In the genomic region with DNA sequence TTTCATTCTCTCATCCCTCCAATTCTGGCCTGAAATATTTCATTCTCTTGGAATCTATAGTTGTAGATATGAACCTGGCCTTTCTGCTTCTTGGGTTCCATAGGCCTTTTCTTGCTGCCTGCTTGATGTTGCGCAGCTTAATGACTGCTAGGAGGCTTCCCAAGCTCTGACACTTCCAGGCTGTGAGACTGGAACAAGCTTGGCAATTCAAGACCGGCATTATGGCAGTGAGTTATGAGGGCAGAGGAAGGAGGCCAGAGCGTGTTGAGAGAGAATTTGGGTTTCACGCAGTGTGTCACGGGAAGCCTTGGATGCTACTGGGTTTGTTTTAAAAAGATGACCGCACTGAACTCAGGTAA, we compare ENCODE assay signal across 9 cellular contexts. TPM values are rescaled to one million over a fixed set of nuclear protein-coding genes. Genes with fewer than 3 reads are reported as not detected.
DNase-seq lines count a peak whose midpoint lies in the region; ATAC-seq, FAIRE-seq and TF ChIP-seq lines count a peak whose summit lies in the region.
"Had no signal": no experiment of that assay in that cellular context is flagged by ENCODE, and none has a peak within 500 bp of the region (broad histone marks: within the 10 kb centered on the region; RNA-seq: fewer than 3 reads in every experiment).

No MANE protein-coding gene starts in this region.

- peaks cover 49% of the 10 kb centered on the region for H3K4me1 Mint-ChIP-seq in Calu3 (ENCODE audit: low read depth, unreplicated experiment)

- H2AFZ ChIP-seq in parathyroid adenoma = peak overlapping the region; percentile 28

- no peak for TF ChIP-seq CTCF in Calu3 (IDR thresholded peaks at IDR 0.05; ENCODE audit: unreplicated experiment)
- TF ChIP-seq CTCF in RWPE1 (conservative IDR thresholded peaks at IDR 0.05; ENCODE audit: low read depth) = no peak
- no peak for TF ChIP-seq CTCF in parathyroid adenoma (IDR thresholded peaks at IDR 0.05)
- no peak for TF ChIP-seq CTCF in mucosa of descending colon (IDR thresholded peaks at IDR 0.05)

- no TSS peak for BruUV-seq in Calu3 (replicated peaks; lab: Mats Ljungman, UMichigan)

- CTCF ChIA-PET in Calu3 (lab: Charles Lee) = interaction anchor here (0.6 to 1.1 kb wide), 2 partner anchors 22 to 28 kb away, joined by 5 to 8 read pairs; partner anchors contain the start of gene TPD52L2
- CTCF ChIA-PET in RWPE1 (lab: Yijun Ruan, JAX) = interaction anchor here (1.0 to 1.3 kb wide), 2 partner anchors 80 to 144 kb away, joined by 3 to 6 read pairs; no protein-coding TSS in a partner anchor

- H3K27ac Mint-ChIP-seq in Calu3 (ENCODE audit: unreplicated experiment) = peak overlapping the region; percentile 60

- H3K27me3 Mint-ChIP-seq in Calu3 (ENCODE audit: unreplicated experiment) = no peaks in the 10 kb centered on the region

- peak overlapping the region; percentile 90 for H3K27ac ChIP-seq in RWPE1
- H3K27ac ChIP-seq in epithelial cell of prostate = peak overlapping the region; percentile 96
- H3K27ac ChIP-seq in parathyroid adenoma = peak overlapping the region; percentile 58

- no peak overlapping the region for H3K9ac ChIP-seq in parathyroid adenoma

- DNase-seq in Calu3 = no peak
- DNase-seq in RWPE1 (ENCODE audit: low spot score) = no peak
- DNase-seq in epithelial cell of prostate (ENCODE audit: low read depth, low spot score) = no peak
- no peak for DNase-seq in AG08395 (ENCODE audit: low spot score)
- no peak for DNase-seq in mucosa of descending colon
- DNase-seq in RCC 7860 (ENCODE audit: low spot score) = no peak
- no peak for DNase-seq in HTR-8/SVneo (ENCODE audit: insufficient read length, low spot score)
- DNase-seq: NCI-H1436 had no signal

- H3K4me3 Mint-ChIP-seq in Calu3 (ENCODE audit: low read depth, unreplicated experiment) = peak overlapping the region; percentile 72

- H3K4me3 ChIP-seq in parathyroid adenoma (ENCODE audit: low read depth, low read length) (peak overlapping the region; percentile 56), mucosa of descending colon (no peak overlapping the region)

- H3K9me3 Mint-ChIP-seq in Calu3 (ENCODE audit: low read depth, unreplicated experiment) = no peaks in the 10 kb centered on the region

- H3K4me2 ChIP-seq in parathyroid adenoma (ENCODE audit: low read length) = peak overlapping the region; percentile 84

- H3K36me3 Mint-ChIP-seq in Calu3 (ENCODE audit: insufficient read depth, unreplicated experiment) = peaks cover 82% of the 10 kb centered on the region

- H3K4me1 ChIP-seq in parathyroid adenoma (peaks cover 12% of the 10 kb centered on the region), mucosa of descending colon (ENCODE audit: low read depth) (peaks cover 31% of the 10 kb centered on the region)

- no peaks in the 10 kb centered on the region for H3K27me3 ChIP-seq in parathyroid adenoma (ENCODE audit: control insufficient read depth, insufficient read depth, low read length)

- intact Hi-C loops in Calu3 (cut with micrococcal nuclease; ENCODE audit: unreplicated experiment) (loop anchor here (10.0 kb wide), 1 partner anchor 161 kb away; no protein-coding TSS in a partner anchor), mucosa of descending colon (cut with DNase I, micrococcal nuclease) (no loop called here)

- no peak for ATAC-seq in mucosa of descending colon

- POLR2A ChIA-PET in RWPE1 (lab: Yijun Ruan, JAX; ENCODE audit: low non-redundant PET) = interaction anchor here (0.5 to 1.3 kb wide), 4 partner anchors 29 to 103 kb away, joined by 3 to 5 read pairs (median 3); partner anchors contain the start of gene TPD52L2

- H3K36me3 ChIP-seq in parathyroid adenoma (ENCODE audit: control insufficient read depth, insufficient read depth, low read length) (no peaks in the 10 kb centered on the region), mucosa of descending colon (ENCODE audit: low read depth) (peaks cover 5% of the 10 kb centered on the region)

- H3K79me2 ChIP-seq in parathyroid adenoma = peaks cover 14% of the 10 kb centered on the region

- H3K9me3 ChIP-seq in parathyroid adenoma (ENCODE audit: control insufficient read depth, low read length) = no peaks in the 10 kb centered on the region
- H3K9me3 ChIP-seq in mucosa of descending colon = no peaks in the 10 kb centered on the region

- FAIRE-seq in RCC 7860 (lab: Jason Lieb, UNC) (no peak), HTR-8/SVneo (lab: Jason Lieb, UNC) (no peak)

RNA-seq across cellular contexts. Expression of gene DNAJC5, which starts 0.9 kb away (rescaled TPM):
- total RNA-seq in Calu3 (2022) (79.9 and 85.9 TPM in 2 replicates), mucosa of descending colon (10 to 100 TPM; 57.5 to 65.9 (median 65.4) TPM)

RNA-seq across cellular contexts. Expression of gene TPD52L2, which starts 28.9 kb away (rescaled TPM):
- total RNA-seq in Calu3 (2022) = 192 and 197 TPM in 2 replicates
- 10 to 100 TPM; 48.7 to 71.7 (median 55.7) TPM for total RNA-seq in mucosa of descending colon

RNA-seq across cellular contexts. Expression of gene ABHD16B, which starts 32.7 kb away (rescaled TPM):
- total RNA-seq in Calu3 (2022) = 0.24 TPM in 1 of 2 replicates, not detected in the other
- total RNA-seq in mucosa of descending colon = not detected
